Comparison of ENCODE assay signal across 26 cellular contexts in genomic region chr3:38511546-38511945, GRCh38.
"Had no signal": no experiment of that assay in that cellular context is flagged by ENCODE, and none has a peak within 500 bp of the region (broad histone marks: within the 10 kb centered on the region; RNA-seq: fewer than 3 reads in every experiment).

No MANE protein-coding gene starts in this region.

- H3K9me3 ChIP-seq: colonic mucosa, esophagus muscularis mucosa, gastroesophageal sphincter, lower lobe of right lung, mucosa of descending colon had no signal

- H3K4me2 ChIP-seq: hepatocyte had no signal

- H3K4me3 Mint-ChIP-seq: dendritic cell treated with granulocyte-macrophage colony-stimulating factor and Interleukin-4, amounts not matched to agents 40 ng/mL and 50 ng/mL, for 4 days; effector memory CD8-positive, alpha-beta T cell; endodermal cell; immature natural killer cell; mesothelial cell of epicardium; naive B cell had no signal

- H2AFZ ChIP-seq: hepatocyte had no signal

- H3K36me3 ChIP-seq: colonic mucosa had no signal

- H3K27me3 Mint-ChIP-seq: dendritic cell treated with granulocyte-macrophage colony-stimulating factor and Interleukin-4, amounts not matched to agents 40 ng/mL and 50 ng/mL, for 4 days; effector memory CD8-positive, alpha-beta T cell; naive B cell had no signal

- H3K27ac Mint-ChIP-seq: dendritic cell treated with granulocyte-macrophage colony-stimulating factor and Interleukin-4, amounts not matched to agents 40 ng/mL and 50 ng/mL, for 4 days; endodermal cell; mesothelial cell of epicardium; naive B cell had no signal

- ATAC-seq: effector memory CD8-positive, alpha-beta T cell; foreskin keratinocyte; gastroesophageal sphincter; heart left ventricle; left colon; left lobe of liver; left ventricle myocardium superior; lower lobe of right lung; mucosa of descending colon had no signal

- H3K27ac ChIP-seq: colonic mucosa, esophagus muscularis mucosa, foreskin keratinocyte, gastroesophageal sphincter, heart left ventricle, hepatocyte, lower lobe of right lung had no signal

- H3K9me3 Mint-ChIP-seq: dendritic cell treated with granulocyte-macrophage colony-stimulating factor and Interleukin-4, amounts not matched to agents 40 ng/mL and 50 ng/mL, for 4 days; effector memory CD8-positive, alpha-beta T cell; endodermal cell; immature natural killer cell; mesothelial cell of epicardium; naive B cell had no signal

- H3K4me1 ChIP-seq: colonic mucosa, esophagus muscularis mucosa, foreskin keratinocyte, gastroesophageal sphincter, heart left ventricle, lower lobe of right lung had no signal

- DNase-seq: colonic mucosa; cortex of kidney; effector CD8-positive, alpha-beta T cell; effector memory CD8-positive, alpha-beta T cell; endodermal cell; foreskin keratinocyte; heart left ventricle; hypothalamus; immature natural killer cell; islet precursor cell; kidney; kidney glomerular epithelial cell; left colon; left ventricle myocardium superior; lower lobe of right lung; mesenchymal stem cell; mucosa of descending colon; naive B cell had no signal

- H3K4me3 ChIP-seq: colonic mucosa, esophagus muscularis mucosa, gastroesophageal sphincter, heart left ventricle, hepatocyte, lower lobe of right lung, mucosa of descending colon had no signal

- FAIRE-seq: endometrium, frontal cortex, kidney had no signal

- H3K4me1 Mint-ChIP-seq: endodermal cell, immature natural killer cell, mesothelial cell of epicardium had no signal

- H3K79me2 ChIP-seq: hepatocyte had no signal

- H3K27me3 ChIP-seq: colonic mucosa, esophagus muscularis mucosa, foreskin keratinocyte, gastroesophageal sphincter, heart left ventricle, hepatocyte had no signal
